In the genomic region with DNA sequence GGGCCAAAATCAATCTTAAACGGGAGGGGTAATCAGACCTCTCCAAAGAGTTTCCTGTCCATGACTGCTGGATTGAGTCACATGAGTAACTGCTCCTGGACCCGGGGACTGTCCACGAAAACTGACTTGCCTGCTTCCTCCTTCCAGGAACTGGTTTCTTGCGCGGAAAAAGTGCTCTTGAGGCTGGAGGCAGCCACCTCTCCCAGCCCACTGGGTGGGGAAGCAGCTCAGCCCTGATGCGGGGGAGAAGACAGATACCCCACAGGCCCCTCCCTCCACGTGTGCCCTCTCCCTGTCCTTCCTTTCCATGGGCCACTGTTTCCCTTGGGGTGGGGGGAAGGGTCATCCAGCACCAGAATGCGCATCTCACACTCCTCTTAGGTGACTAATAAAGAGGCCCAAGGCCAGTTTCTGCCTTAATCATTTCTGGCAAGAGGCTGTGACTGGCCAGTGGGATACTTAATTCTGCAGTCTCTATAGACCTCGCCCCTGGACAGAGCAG, we compare ENCODE assay signal across 18 cellular contexts. TPM values are rescaled to one million over a fixed set of nuclear protein-coding genes. Genes with fewer than 3 reads are reported as not detected.
DNase-seq lines count a peak whose midpoint lies in the region; ATAC-seq and TF ChIP-seq lines count a peak whose summit lies in the region.
"Had no signal": no experiment of that assay in that cellular context is flagged by ENCODE, and none has a peak within 500 bp of the region (broad histone marks: within the 10 kb centered on the region; RNA-seq: fewer than 3 reads in every experiment).

No MANE protein-coding gene starts in this region.

- no peak overlapping the region for H3K4me3 ChIP-seq in right atrium auricular region
- H3K4me3 ChIP-seq: prostate gland had no signal

- H3K9me3 ChIP-seq in right atrium auricular region: no peaks in the 10 kb centered on the region
- H3K9me3 ChIP-seq: prostate gland had no signal

- H3K27me3 ChIP-seq in right atrium auricular region: no peaks in the 10 kb centered on the region

- ATAC-seq in Right ventricle myocardium inferior (peak; percentile 45), GM21367 (IDR thresholded peaks at IDR 0.05; ENCODE audit: unreplicated experiment) (no peak)
- ATAC-seq: activated CD8-positive, alpha-beta memory T cell treated with anti-CD3 and anti-CD28 coated beads, Interleukin-2, amount 10 ng/mL, durations not matched to agents 7 days and 5 days; naive thymus-derived CD8-positive, alpha-beta T cell; stimulated activated naive CD8-positive, alpha-beta T cell treated with anti-CD3 and anti-CD28 coated beads, Interleukin-15, Interleukin-2, amounts not matched to agents 100 U/mL and 50 U/mL, for 24 hours had no signal

- H3K27ac ChIP-seq in right atrium auricular region: no peak overlapping the region
- H3K27ac ChIP-seq: prostate gland had no signal

- DNase-seq in Right ventricle myocardium inferior (ENCODE audit: missing footprints) (no peak), right atrium auricular region (ENCODE audit: low spot score) (no peak), astrocyte of the hippocampus (ENCODE audit: low read depth, low spot score) (peak; percentile 17), iris pigment epithelial cell (ENCODE audit: low read depth) (peak; percentile 45), HuH-7 (ENCODE audit: low spot score) (no peak), middle frontal gyrus (ENCODE audit: extremely low spot score, low spot score) (no peak)
- no peak for DNase-seq in activated CD4-positive, CD25-positive, alpha-beta regulatory T cell treated with anti-CD3 and anti-CD28 coated beads, Interleukin-2, amount 50 U/mL, for 72 hours
- DNase-seq: activated CD4-positive, CD25-positive, alpha-beta regulatory T cell; activated CD8-positive, alpha-beta memory T cell treated with anti-CD3 and anti-CD28 coated beads, Interleukin-2, amount 10 ng/mL, durations not matched to agents 7 days and 5 days; activated gamma-delta T cell; naive thymus-derived CD8-positive, alpha-beta T cell; NCI-H1436 treated with DMSO at 0.1 percent for 48 hours; NCI-H345; SHP77; stimulated activated CD4-positive, alpha-beta T cell treated with anti-CD3 and anti-CD28 coated beads, Interleukin-15, amount 100 ng/mL, for 24 hours; stimulated activated naive CD8-positive, alpha-beta T cell treated with anti-CD3 and anti-CD28 coated beads, Interleukin-15, Interleukin-2, amounts not matched to agents 100 U/mL and 50 U/mL, for 24 hours had no signal

- no peak for TF ChIP-seq CTCF in right atrium auricular region (IDR thresholded peaks at IDR 0.05)

- intact Hi-C loops in Right ventricle myocardium inferior (cut with DNase I): no loop called here

- peaks cover 45% of the 10 kb centered on the region for H3K36me3 ChIP-seq in right atrium auricular region

- peaks cover 0 to 7% of the 10 kb centered on the region in 2 donors for H3K4me1 ChIP-seq in right atrium auricular region
- H3K4me1 ChIP-seq: prostate gland had no signal

RNA-seq across cellular contexts. Expression of a gene that starts 12.3 kb away (rescaled TPM):
- total RNA-seq in Right ventricle myocardium inferior (18.7 TPM), right atrium auricular region (10 to 100 TPM; 13.4 to 13.8 TPM)

RNA-seq across cellular contexts. Expression of a gene that starts 16.6 kb away (rescaled TPM):
- total RNA-seq in Right ventricle myocardium inferior (3.6 TPM), right atrium auricular region (1 to 10 TPM; 2.0 to 2.4 TPM)

RNA-seq across cellular contexts. Expression of a gene that starts 29.4 kb away (rescaled TPM):
- 0.27 TPM for total RNA-seq in Right ventricle myocardium inferior
- under 1 TPM in 1 of 2 donors, not detected in 1; 0.90 TPM for total RNA-seq in right atrium auricular region

RNA-seq across cellular contexts. Expression of a gene that starts 29.7 kb away (rescaled TPM):
- total RNA-seq in Right ventricle myocardium inferior: 68.4 TPM
- total RNA-seq in right atrium auricular region: 100 to 1,000 TPM in 1 of 2 donors, 10 to 100 TPM in 1; 96.0 to 124 TPM

RNA-seq across cellular contexts. Expression of a gene that starts 49.2 kb away (rescaled TPM):
- total RNA-seq in Right ventricle myocardium inferior (13.2 TPM), right atrium auricular region (10 to 100 TPM; 18.1 to 45.9 TPM)

Comparison
In these comparisons a context has a peak if more than half of its experiments do, and no peak if none do; other contexts are left out.
1. DNase-seq: peak in astrocyte of the hippocampus (single experiment) and iris pigment epithelial cell (single experiment); none in Right ventricle myocardium inferior (single experiment), right atrium auricular region (single experiment), HuH-7 (single experiment), middle frontal gyrus (single experiment) and activated CD4-positive, CD25-positive, alpha-beta regulatory T cell treated with anti-CD3 and anti-CD28 coated beads, Interleukin-2, amount 50 U/mL, for 72 hours (single experiment).